ENCODE assay signal across 8 cellular contexts in genomic region chr6:26175428-26176181, GRCh38.
DNase-seq lines count a peak whose midpoint lies in the region; ATAC-seq, FAIRE-seq and TF ChIP-seq lines count a peak whose summit lies in the region.

No MANE protein-coding gene starts in this region.

- peak; percentile 56 for DNase-seq in stimulated activated CD4-positive, alpha-beta T cell treated with anti-CD3 and anti-CD28 coated beads, Interleukin-15, amount 100 ng/mL, for 24 hours
- DNase-seq in stimulated activated CD4-positive, alpha-beta T cell treated with anti-CD3 and anti-CD28 coated beads, Interleukin-12 subunit alpha, Interleukin-12 subunit beta, amount 100 ng/mL, for 4 hours, result no peak
- peak; percentile 61 for DNase-seq in NCI-H146 (lab: John Stamatoyannopoulos, UW)
- DNase-seq in WERI-Rb-1, result peak; percentile 78
- DNase-seq in esophagus muscularis mucosa (ENCODE audit: extremely low spot score), result no peak
- no peak for DNase-seq in pancreas

- H3K4me3 ChIP-seq in WERI-Rb-1 (ENCODE audit: low read depth, low read length) (no peak overlapping the region), esophagus muscularis mucosa (no peak overlapping the region), pancreas (no peak overlapping the region)

- H3K27ac ChIP-seq in WERI-Rb-1 (no peak overlapping the region), esophagus muscularis mucosa (replicated peaks in 1 of 4) (peak overlapping the region in 3 of 4 donors; percentile 30 to 43 (median 32)), pancreas (no peak overlapping the region)

- 63% methylated on average over 5 of the region's 5 CpGs for WGBS in esophagus muscularis mucosa
- WGBS in pancreas, 2 donors, result 66 to 75% methylated on average over 5 of the region's 5 CpGs

- FAIRE-seq in pancreas (lab: Jason Lieb, UNC), result no peak

- H3K9me3 ChIP-seq in WERI-Rb-1 (ENCODE audit: severe bottlenecking) (no peaks in the 10 kb centered on the region), esophagus muscularis mucosa (no peaks in the 10 kb centered on the region), pancreas (no peaks in the 10 kb centered on the region)

- TF ChIP-seq POLR2A in esophagus muscularis mucosa (IDR thresholded peaks at IDR 0.05; ENCODE audit: low read depth), result no peak

- TF ChIP-seq EP300 in esophagus muscularis mucosa (IDR thresholded peaks at IDR 0.05), result no peak

- H3K4me1 ChIP-seq in esophagus muscularis mucosa (peaks cover 14 to 20% (median 16%) of the 10 kb centered on the region in 4 donors), pancreas (peaks cover 0 to 7% (median 0%) of the 10 kb centered on the region in 3 donors)

- ATAC-seq in pancreas, result no peak
- no peak for ATAC-seq in HG03432 (IDR thresholded peaks at IDR 0.05; ENCODE audit: unreplicated experiment)
- ATAC-seq in HG03108 (IDR thresholded peaks at IDR 0.05; ENCODE audit: unreplicated experiment), result no peak

- H3K27me3 ChIP-seq in WERI-Rb-1 (ENCODE audit: insufficient read depth, low read depth, severe bottlenecking), result no peaks in the 10 kb centered on the region
- H3K27me3 ChIP-seq in esophagus muscularis mucosa, result no peaks in the 10 kb centered on the region
- H3K27me3 ChIP-seq in pancreas, result no peaks in the 10 kb centered on the region

- peak; percentile 58 for TF ChIP-seq CTCF in WERI-Rb-1 (IDR thresholded peaks at IDR 0.05; ENCODE audit: low read depth, low read length)
- TF ChIP-seq CTCF in esophagus muscularis mucosa (IDR thresholded peaks at IDR 0.05), result peak; percentile 55 to 72 (median 64)
- peak in 3 of 4 donors; percentile 16 to 23 (median 18) for TF ChIP-seq CTCF in pancreas (IDR thresholded peaks at IDR 0.05)

- H3K36me3 ChIP-seq in WERI-Rb-1, result no peaks in the 10 kb centered on the region
- no peaks in the 10 kb centered on the region for H3K36me3 ChIP-seq in esophagus muscularis mucosa
- H3K36me3 ChIP-seq in pancreas, result no peaks in the 10 kb centered on the region

- intact Hi-C loops in esophagus muscularis mucosa (cut with DNase I), result loop anchor here (5.0 kb wide), 1 partner anchor 422 kb away; the partner anchor contains the start of gene ABT1
- intact Hi-C loops in pancreas (cut with DNase I), result no loop called here

Comparison
In these comparisons a context has a peak if more than half of its experiments do, and no peak if none do; other contexts are left out.
1. DNase-seq: peak in stimulated activated CD4-positive, alpha-beta T cell treated with anti-CD3 and anti-CD28 coated beads, Interleukin-15, amount 100 ng/mL, for 24 hours (single experiment), NCI-H146 (single experiment) and WERI-Rb-1 (single experiment); none in stimulated activated CD4-positive, alpha-beta T cell treated with anti-CD3 and anti-CD28 coated beads, Interleukin-12 subunit alpha, Interleukin-12 subunit beta, amount 100 ng/mL, for 4 hours (single experiment), esophagus muscularis mucosa (single experiment) and pancreas (0 of 6).
2. H3K27ac ChIP-seq: peak in esophagus muscularis mucosa (3 of 4); none in WERI-Rb-1 (single experiment) and pancreas (0 of 4).
3. Peak in every context shown above with its lines, with median percentiles within 50 percentile points of each other: CTCF ChIP-seq.